Comparison of ENCODE assay signal across 1 cellular context in the genomic region with DNA sequence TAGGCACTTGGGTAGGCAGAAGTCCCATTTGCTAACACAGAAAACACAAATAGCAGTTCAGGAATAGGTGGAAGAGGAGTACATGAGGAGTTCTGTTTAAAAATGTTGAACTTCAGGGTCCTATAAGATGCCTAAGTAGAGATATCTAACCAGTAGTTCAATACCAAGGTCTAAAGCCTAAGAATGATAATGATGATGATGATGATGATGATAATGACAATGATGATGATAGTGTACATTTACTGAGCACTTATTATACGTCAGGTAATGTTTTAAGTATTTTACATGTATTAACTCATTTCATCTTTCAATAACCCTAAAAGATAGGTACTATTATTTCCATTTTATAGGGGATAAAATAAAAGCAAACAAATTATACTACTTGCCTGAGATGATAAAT.
TF ChIP-seq lines count a peak whose summit lies in the region.

No MANE protein-coding gene starts in this region.

TF ChIP-seq in HepG2, 621 proteins besides CTCF, POLR2A, EP300 and RAD21:
- TF ChIP-seq, protein P1, sequence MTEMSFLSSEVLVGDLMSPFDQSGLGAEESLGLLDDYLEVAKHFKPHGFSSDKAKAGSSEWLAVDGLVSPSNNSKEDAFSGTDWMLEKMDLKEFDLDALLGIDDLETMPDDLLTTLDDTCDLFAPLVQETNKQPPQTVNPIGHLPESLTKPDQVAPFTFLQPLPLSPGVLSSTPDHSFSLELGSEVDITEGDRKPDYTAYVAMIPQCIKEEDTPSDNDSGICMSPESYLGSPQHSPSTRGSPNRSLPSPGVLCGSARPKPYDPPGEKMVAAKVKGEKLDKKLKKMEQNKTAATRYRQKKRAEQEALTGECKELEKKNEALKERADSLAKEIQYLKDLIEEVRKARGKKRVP (CRISPR knock-in tag; IDR thresholded peaks at IDR 0.05) = no peak
- TF ChIP-seq SYNCRIP (IDR thresholded peaks at IDR 0.05; ENCODE audit: insufficient read depth, low read depth, low read length) (no peak), ELF3 (CRISPR knock-in tag; IDR thresholded peaks at IDR 0.05) (no peak), BORCS8-MEF2B (CRISPR knock-in tag; IDR thresholded peaks at IDR 0.05) (no peak), ZFP36L1 (CRISPR knock-in tag; IDR thresholded peaks at IDR 0.05) (no peak), CREB1 (IDR thresholded peaks at IDR 0.05) (peak; percentile 56), CREB1 (CRISPR knock-in tag; IDR thresholded peaks at IDR 0.05) (no peak), NCOR1 (IDR thresholded peaks at IDR 0.05; ENCODE audit: borderline replicate concordance, low read length) (no peak), ZC3H13 (CRISPR knock-in tag; IDR thresholded peaks at IDR 0.05) (no peak)
